ENCODE assay signal across 27 cellular contexts in genomic region chr14:59087711-59088110, GRCh38.
"Had no signal": no experiment of that assay in that cellular context is flagged by ENCODE, and none has a peak within 500 bp of the region (broad histone marks: within the 10 kb centered on the region; RNA-seq: fewer than 3 reads in every experiment).

No MANE protein-coding gene starts in this region.

- H3K4me3 ChIP-seq: coronary artery, dorsolateral prefrontal cortex, esophagus squamous epithelium, gastrocnemius medialis, heart right ventricle, left lung, lower lobe of right lung had no signal

- H3K9me3 ChIP-seq: esophagus squamous epithelium, gastrocnemius medialis, heart right ventricle, left lung, lower lobe of right lung had no signal

- H3K27ac ChIP-seq: coronary artery, dorsolateral prefrontal cortex, epithelial cell of prostate, esophagus squamous epithelium, gastrocnemius medialis, heart right ventricle, left lung, lower lobe of right lung had no signal

- H3K36me3 ChIP-seq: esophagus squamous epithelium, gastrocnemius medialis, heart right ventricle, left lung, lower lobe of right lung had no signal

- H3K27me3 ChIP-seq: esophagus squamous epithelium, gastrocnemius medialis, left lung had no signal

- FAIRE-seq: colon, endothelial cell of umbilical vein, islet of Langerhans, keratinocyte had no signal

- DNase-seq: dermis blood vessel endothelial cell; dorsolateral prefrontal cortex; effector CD4-positive, alpha-beta T cell; effector memory CD4-positive, alpha-beta T cell; erythroblast; esophagus squamous epithelium; foreskin fibroblast; foreskin melanocyte; gastrocnemius medialis; glutamatergic neuron; head of caudate nucleus; heart right ventricle; hippocampal formation; left cardiac atrium; left lung; left ventricle myocardium superior; lower lobe of right lung; mesendoderm; midbrain; naive thymus-derived CD4-positive, alpha-beta T cell had no signal

- H3K4me1 ChIP-seq: esophagus squamous epithelium, gastrocnemius medialis, heart right ventricle, left lung, lower lobe of right lung had no signal

- ATAC-seq: esophagus mucosa; gastrocnemius medialis; heart right ventricle; left cardiac atrium; left lung; left ventricle myocardium superior; lower lobe of right lung; naive thymus-derived CD4-positive, alpha-beta T cell had no signal
